8 cellular contexts compared by ENCODE assay signal in genomic region chr1:67685067-67685557, GRCh38. TPM values are rescaled to one million over a fixed set of nuclear protein-coding genes. Genes with fewer than 3 reads are reported as not detected.
DNase-seq lines count a peak whose midpoint lies in the region; ATAC-seq and TF ChIP-seq lines count a peak whose summit lies in the region.

Gene GADD45A (plus strand): TSS chr1:67685201. CDS start chr1:67685495, 294 bp downstream.

- peaks cover 29% of the 10 kb centered on the region for H3K36me3 Mint-ChIP-seq in activated CD4-positive, alpha-beta T cell treated with anti-CD3 and anti-CD28 coated beads, Interleukin-2, amount 10 ng/mL, durations not matched to agents 24 days and 14 days (ENCODE audit: low read depth)

- no peak for TF ChIP-seq CTCF in BJ (IDR thresholded peaks at IDR 0.05; ENCODE audit: insufficient read depth, low read depth, low read length)
- TF ChIP-seq CTCF in coronary artery (IDR thresholded peaks at IDR 0.05), result no peak

- CTCF ChIA-PET in BJ (lab: Yijun Ruan, JAX), result interaction anchor here (0.6 to 8.1 kb wide), 13 partner anchors 66 to 783 kb away, joined by 3 to 56 read pairs (median 3); no protein-coding TSS in a partner anchor

- peaks cover 35% of the 10 kb centered on the region for H3K4me1 Mint-ChIP-seq in activated CD4-positive, alpha-beta T cell treated with anti-CD3 and anti-CD28 coated beads, Interleukin-2, amount 10 ng/mL, durations not matched to agents 24 days and 14 days

- H3K4me3 ChIP-seq in BJ (ENCODE audit: low read depth, low read length) (peak within 1 kb of the TSS; percentile 85), coronary artery (peak within 1 kb of the TSS; percentile 95)

- POLR2A ChIA-PET in BJ (lab: Charles Lee), result interaction anchor here (0.5 to 1.1 kb wide), 4 partner anchors 75 to 148 kb away, joined by 3 read pairs; no protein-coding TSS in a partner anchor

- DNase-seq in BJ (ENCODE audit: low read depth) (peak; percentile 97), NCI-H526 treated with DMSO at 0.1 percent for 48 hours (lab: John Stamatoyannopoulos, UW) (peak; percentile 98), coronary artery (ENCODE audit: low spot score) (peak; percentile 100), left kidney (ENCODE audit: low read depth, low spot score) (peak; percentile 100)
- DNase-seq in activated CD4-positive, alpha-beta T cell treated with anti-CD3 and anti-CD28 coated beads, Interleukin-2, amount 10 ng/mL, durations not matched to agents 24 days and 14 days, result peak; percentile 99
- peak; percentile 91 to 92 for DNase-seq in stimulated activated CD4-positive, alpha-beta T cell treated with anti-CD3 and anti-CD28 coated beads, Interleukin-2, amount 100 ng/mL, for 24 hours

- peak within 1 kb of the TSS; percentile 99 for H3K27ac ChIP-seq in coronary artery

- H3K27ac Mint-ChIP-seq in activated CD4-positive, alpha-beta T cell treated with anti-CD3 and anti-CD28 coated beads, Interleukin-2, amount 10 ng/mL, durations not matched to agents 24 days and 14 days, result peak within 1 kb of the TSS; percentile 96

- H3K36me3 ChIP-seq in BJ (ENCODE audit: control insufficient read depth, insufficient read depth, low read length), result peaks cover 8% of the 10 kb centered on the region

- intact Hi-C loops in activated CD4-positive, alpha-beta T cell treated with anti-CD3 and anti-CD28 coated beads, Interleukin-2, amount 10 ng/mL, durations not matched to agents 24 days and 14 days (cut with micrococcal nuclease), result loop anchor here (2.0 to 10.0 kb wide), 10 partner anchors 76 to 1872 kb away; partner anchors contain the start of genes DNAI4, IL12RB2, MIER1 and SLC35D1

- H3K9me3 Mint-ChIP-seq in activated CD4-positive, alpha-beta T cell treated with anti-CD3 and anti-CD28 coated beads, Interleukin-2, amount 10 ng/mL, durations not matched to agents 24 days and 14 days, result no peaks in the 10 kb centered on the region

- peak within 1 kb of the TSS; percentile 91 for H3K4me3 Mint-ChIP-seq in activated CD4-positive, alpha-beta T cell treated with anti-CD3 and anti-CD28 coated beads, Interleukin-2, amount 10 ng/mL, durations not matched to agents 24 days and 14 days

- H3K27me3 Mint-ChIP-seq in activated CD4-positive, alpha-beta T cell treated with anti-CD3 and anti-CD28 coated beads, Interleukin-2, amount 10 ng/mL, durations not matched to agents 24 days and 14 days, result no peaks in the 10 kb centered on the region

- peak; percentile 92 for ATAC-seq in GM19324 (IDR thresholded peaks at IDR 0.05; ENCODE audit: low FRiP score, unreplicated experiment)
- peak; percentile 86 for ATAC-seq in HG03469 (IDR thresholded peaks at IDR 0.05; ENCODE audit: unreplicated experiment)

- H3K27me3 ChIP-seq in BJ (ENCODE audit: control insufficient read depth, insufficient read depth, low read length), result no peaks in the 10 kb centered on the region

RNA-seq across cellular contexts. Expression of gene GADD45A, which starts in this region (rescaled TPM):
- 27.4 and 32.1 TPM in 2 replicates for polyA plus RNA-seq in BJ (2011; rRNA removed)
- 8.2 and 11.6 TPM in 2 replicates for polyA minus RNA-seq in BJ (2011; rRNA and poly(A)+ RNA removed)
- total RNA-seq in activated CD4-positive, alpha-beta T cell treated with anti-CD3 and anti-CD28 coated beads, Interleukin-2, amount 10 ng/mL, durations not matched to agents 24 days and 14 days, result 33.4 and 36.7 TPM in 2 replicates

Comparison
In these comparisons a context has a peak if more than half of its experiments do, and no peak if none do; other contexts are left out.
1. Peak in every context shown above with its lines: DNase-seq, ATAC-seq, H3K4me3 ChIP-seq and H3K27ac ChIP-seq.